Comparison of ENCODE assay signal across 1 cellular context in the genomic region with DNA sequence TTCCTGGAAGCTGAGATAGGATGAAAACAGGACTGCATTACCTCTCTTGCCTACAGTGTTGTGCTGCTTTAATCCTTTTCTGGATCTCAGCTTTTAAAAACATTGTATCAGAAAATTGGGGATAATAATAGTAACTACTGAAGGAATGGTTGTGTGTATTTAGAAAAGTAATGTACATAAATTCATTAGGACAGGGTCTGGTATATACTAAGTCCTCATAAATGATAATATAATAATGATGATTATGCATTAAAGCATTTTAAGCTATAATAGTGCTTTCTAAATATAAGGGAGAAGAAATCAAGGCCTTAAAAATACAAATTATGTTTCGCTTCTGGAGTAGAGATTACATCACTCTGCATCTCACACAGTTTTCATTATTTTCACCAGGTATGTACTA.
TF ChIP-seq lines count a peak whose summit lies in the region.

No MANE protein-coding gene starts in this region.

TF ChIP-seq in HepG2, 621 proteins besides CTCF, POLR2A, EP300 and RAD21 (continued from another document):
- TF ChIP-seq, protein P1, sequence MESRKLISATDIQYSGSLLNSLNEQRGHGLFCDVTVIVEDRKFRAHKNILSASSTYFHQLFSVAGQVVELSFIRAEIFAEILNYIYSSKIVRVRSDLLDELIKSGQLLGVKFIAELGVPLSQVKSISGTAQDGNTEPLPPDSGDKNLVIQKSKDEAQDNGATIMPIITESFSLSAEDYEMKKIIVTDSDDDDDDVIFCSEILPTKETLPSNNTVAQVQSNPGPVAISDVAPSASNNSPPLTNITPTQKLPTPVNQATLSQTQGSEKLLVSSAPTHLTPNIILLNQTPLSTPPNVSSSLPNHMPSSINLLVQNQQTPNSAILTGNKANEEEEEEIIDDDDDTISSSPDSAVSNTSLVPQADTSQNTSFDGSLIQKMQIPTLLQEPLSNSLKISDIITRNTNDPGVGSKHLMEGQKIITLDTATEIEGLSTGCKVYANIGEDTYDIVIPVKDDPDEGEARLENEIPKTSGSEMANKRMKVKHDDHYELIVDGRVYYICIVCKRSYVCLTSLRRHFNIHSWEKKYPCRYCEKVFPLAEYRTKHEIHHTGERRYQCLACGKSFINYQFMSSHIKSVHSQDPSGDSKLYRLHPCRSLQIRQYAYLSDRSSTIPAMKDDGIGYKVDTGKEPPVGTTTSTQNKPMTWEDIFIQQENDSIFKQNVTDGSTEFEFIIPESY (CRISPR knock-in tag; IDR thresholded peaks at IDR 0.05) = no peak
